Comparison of ENCODE assay signal across 15 cellular contexts in genomic region chr6:144853603-144854002, GRCh38.
DNase-seq lines count a peak whose midpoint lies in the region; ATAC-seq and TF ChIP-seq lines count a peak whose summit lies in the region.
"Had no signal": no experiment of that assay in that cellular context is flagged by ENCODE, and none has a peak within 500 bp of the region (broad histone marks: within the 10 kb centered on the region; RNA-seq: fewer than 3 reads in every experiment).

No MANE protein-coding gene starts in this region.

- peaks cover 3% of the 10 kb centered on the region for H3K36me3 Mint-ChIP-seq in activated CD8-positive, alpha-beta T cell treated with anti-CD3 and anti-CD28 coated beads for 36 hours (ENCODE audit: low read depth)
- H3K36me3 Mint-ChIP-seq in activated CD8-positive, alpha-beta T cell treated with anti-CD3 and anti-CD28 coated beads, Interleukin-2, amount 10 ng/mL, durations not matched to agents 7 days and 5 days (ENCODE audit: low read depth), result peaks cover 22% of the 10 kb centered on the region
- peaks cover 23% of the 10 kb centered on the region for H3K36me3 Mint-ChIP-seq in effector memory CD8-positive, alpha-beta T cell (ENCODE audit: insufficient read depth)
- H3K36me3 Mint-ChIP-seq in stimulated activated effector memory CD8-positive, alpha-beta T cell treated with anti-CD3 and anti-CD28 coated beads, Interleukin-12 subunit alpha, Interleukin-12 subunit beta, amount 100 ng/mL, for 72 hours, result peaks cover 17% of the 10 kb centered on the region

- no peaks in the 10 kb centered on the region for H3K9me3 ChIP-seq in MM.1S (replicated peaks; ENCODE audit: insufficient read depth, low read length)
- H3K9me3 ChIP-seq: BLaER1 treated with 17β-estradiol and CSF1 and Interleukin-3, amounts not matched to agents 10 nM and 100 nM had no signal

- H3K27me3 ChIP-seq in MM.1S (replicated peaks; ENCODE audit: insufficient read depth, low read length), result no peaks in the 10 kb centered on the region
- H3K27me3 ChIP-seq: BLaER1 treated with 17β-estradiol and CSF1 and Interleukin-3, amounts not matched to agents 10 nM and 100 nM had no signal

- H3K4me1 ChIP-seq in MM.1S (ENCODE audit: low read length), result 0 out of 2 replicates have a peak, but pooled peaks cover 5% of the 10 kb centered on the region

- CTCF ChIA-PET in activated CD8-positive, alpha-beta T cell treated with anti-CD3 and anti-CD28 coated beads for 36 hours (lab: Charles Lee), result interaction anchor here (1.4 kb wide), 1 partner anchor 8 kb away, joined by 4 read pairs; no protein-coding TSS in a partner anchor
- CTCF ChIA-PET in activated CD8-positive, alpha-beta T cell treated with anti-CD3 and anti-CD28 coated beads, Interleukin-2, amount 10 ng/mL, durations not matched to agents 7 days and 5 days (lab: Charles Lee), result no interaction called here

- H3K79me2 ChIP-seq in MM.1S (ENCODE audit: low read length), result no peaks in the 10 kb centered on the region

- no peaks in the 10 kb centered on the region for H3K36me3 ChIP-seq in MM.1S (replicated peaks; ENCODE audit: insufficient read depth, low read length)

- H3K4me1 Mint-ChIP-seq in activated CD8-positive, alpha-beta T cell treated with anti-CD3 and anti-CD28 coated beads for 36 hours (ENCODE audit: low read depth), result peaks cover 5% of the 10 kb centered on the region
- H3K4me1 Mint-ChIP-seq in activated CD8-positive, alpha-beta T cell treated with anti-CD3 and anti-CD28 coated beads, Interleukin-2, amount 10 ng/mL, durations not matched to agents 7 days and 5 days (ENCODE audit: low read depth), result no peaks in the 10 kb centered on the region
- peaks cover 3 to 17% of the 10 kb centered on the region in 2 donors for H3K4me1 Mint-ChIP-seq in effector memory CD8-positive, alpha-beta T cell (ENCODE audit: low read depth in 2 of 2)
- H3K4me1 Mint-ChIP-seq in stimulated activated effector memory CD8-positive, alpha-beta T cell treated with anti-CD3 and anti-CD28 coated beads, Interleukin-12 subunit alpha, Interleukin-12 subunit beta, amount 100 ng/mL, for 72 hours, result peaks cover 22% of the 10 kb centered on the region

- POLR2A ChIA-PET in activated CD8-positive, alpha-beta T cell treated with anti-CD3 and anti-CD28 coated beads for 36 hours (lab: Charles Lee), result no interaction called here
- POLR2A ChIA-PET in activated CD8-positive, alpha-beta T cell treated with anti-CD3 and anti-CD28 coated beads, Interleukin-2, amount 10 ng/mL, durations not matched to agents 7 days and 5 days (lab: Charles Lee), result no interaction called here

- H3K9ac ChIP-seq in MM.1S (ENCODE audit: low read length), result no peak overlapping the region
- H3K9ac ChIP-seq: BLaER1 treated with 17β-estradiol and CSF1 and Interleukin-3, amounts not matched to agents 10 nM and 100 nM had no signal

- DNase-seq in activated CD8-positive, alpha-beta T cell treated with anti-CD3 and anti-CD28 coated beads for 36 hours, result no peak
- no peak for DNase-seq in activated CD8-positive, alpha-beta T cell treated with anti-CD3 and anti-CD28 coated beads, Interleukin-2, amount 10 ng/mL, durations not matched to agents 7 days and 5 days
- DNase-seq in MM.1S, result peak; percentile 10
- DNase-seq in effector memory CD8-positive, alpha-beta T cell, result no peak
- DNase-seq in stimulated activated effector memory CD8-positive, alpha-beta T cell treated with anti-CD3 and anti-CD28 coated beads, Interleukin-12 subunit alpha, Interleukin-12 subunit beta, amount 100 ng/mL, for 72 hours (ENCODE audit: low spot score in 2 of 2), result no peak
- DNase-seq in inferior parietal cortex (ENCODE audit: extremely low spot score), result no peak
- no peak for DNase-seq in islet precursor cell
- DNase-seq: NCI-H1092 treated with DMSO at 0.1 percent for 48 hours, NCI-H1694, NCI-H2107, NCI-H345, NCI-H526 treated with DMSO at 0.1 percent for 48 hours, PC-9 had no signal

- no peak overlapping the region for H3K27ac ChIP-seq in MM.1S (ENCODE audit: low read length)
- H3K27ac ChIP-seq: BLaER1 treated with 17β-estradiol and CSF1 and Interleukin-3, amounts not matched to agents 10 nM and 100 nM; PC-9 had no signal

- H4K20me1 ChIP-seq in MM.1S (ENCODE audit: insufficient read depth, low read length), result no peaks in the 10 kb centered on the region
- H4K20me1 ChIP-seq: BLaER1 treated with 17β-estradiol and CSF1 and Interleukin-3, amounts not matched to agents 10 nM and 100 nM had no signal

- no peak overlapping the region for H2AFZ ChIP-seq in MM.1S (ENCODE audit: low read length)
- H2AFZ ChIP-seq: PC-9 had no signal

- H3K9me3 Mint-ChIP-seq in activated CD8-positive, alpha-beta T cell treated with anti-CD3 and anti-CD28 coated beads for 36 hours, result no peaks in the 10 kb centered on the region
- H3K9me3 Mint-ChIP-seq in activated CD8-positive, alpha-beta T cell treated with anti-CD3 and anti-CD28 coated beads, Interleukin-2, amount 10 ng/mL, durations not matched to agents 7 days and 5 days (ENCODE audit: insufficient read depth), result no peaks in the 10 kb centered on the region
- no peaks in the 10 kb centered on the region for H3K9me3 Mint-ChIP-seq in effector memory CD8-positive, alpha-beta T cell
- no peaks in the 10 kb centered on the region for H3K9me3 Mint-ChIP-seq in stimulated activated effector memory CD8-positive, alpha-beta T cell treated with anti-CD3 and anti-CD28 coated beads, Interleukin-12 subunit alpha, Interleukin-12 subunit beta, amount 100 ng/mL, for 72 hours

- H3K4me2 ChIP-seq in MM.1S (ENCODE audit: low read depth, low read length), result no peak overlapping the region
- H3K4me2 ChIP-seq: BLaER1 treated with 17β-estradiol and CSF1 and Interleukin-3, amounts not matched to agents 10 nM and 100 nM; PC-9 had no signal

- peak; percentile 56 for ATAC-seq in activated CD8-positive, alpha-beta T cell treated with anti-CD3 and anti-CD28 coated beads for 36 hours
- ATAC-seq in activated CD8-positive, alpha-beta T cell treated with anti-CD3 and anti-CD28 coated beads, Interleukin-2, amount 10 ng/mL, durations not matched to agents 7 days and 5 days, result no peak
- peak; percentile 58 for ATAC-seq in effector memory CD8-positive, alpha-beta T cell (replicated peaks)
- ATAC-seq in stimulated activated effector memory CD8-positive, alpha-beta T cell treated with anti-CD3 and anti-CD28 coated beads, Interleukin-12 subunit alpha, Interleukin-12 subunit beta, amount 100 ng/mL, for 72 hours, result peak; percentile 82
- ATAC-seq in HG03135 (IDR thresholded peaks at IDR 0.05; ENCODE audit: unreplicated experiment), result no peak

- intact Hi-C loops in activated CD8-positive, alpha-beta T cell treated with anti-CD3 and anti-CD28 coated beads for 36 hours (cut with micrococcal nuclease), result no loop called here

- H3K27ac Mint-ChIP-seq in activated CD8-positive, alpha-beta T cell treated with anti-CD3 and anti-CD28 coated beads for 36 hours, result peak overlapping the region; percentile 27
- H3K27ac Mint-ChIP-seq in activated CD8-positive, alpha-beta T cell treated with anti-CD3 and anti-CD28 coated beads, Interleukin-2, amount 10 ng/mL, durations not matched to agents 7 days and 5 days, result no peak overlapping the region
- peak overlapping the region in 1 of 2 donors; percentile 16 for H3K27ac Mint-ChIP-seq in effector memory CD8-positive, alpha-beta T cell
- H3K27ac Mint-ChIP-seq in stimulated activated effector memory CD8-positive, alpha-beta T cell treated with anti-CD3 and anti-CD28 coated beads, Interleukin-12 subunit alpha, Interleukin-12 subunit beta, amount 100 ng/mL, for 72 hours, result no peak overlapping the region

- H3K9me2 ChIP-seq in MM.1S (replicated peaks; ENCODE audit: insufficient read depth, low read length), result no peaks in the 10 kb centered on the region

- TF ChIP-seq CTCF in activated CD8-positive, alpha-beta T cell treated with anti-CD3 and anti-CD28 coated beads for 36 hours (IDR thresholded peaks at IDR 0.05), result no peak
- TF ChIP-seq CTCF in MM.1S (IDR thresholded peaks at IDR 0.05; ENCODE audit: low read length), result no peak

- H3K27me3 Mint-ChIP-seq in activated CD8-positive, alpha-beta T cell treated with anti-CD3 and anti-CD28 coated beads for 36 hours, result no peaks in the 10 kb centered on the region
- no peaks in the 10 kb centered on the region for H3K27me3 Mint-ChIP-seq in activated CD8-positive, alpha-beta T cell treated with anti-CD3 and anti-CD28 coated beads, Interleukin-2, amount 10 ng/mL, durations not matched to agents 7 days and 5 days (ENCODE audit: low read depth)
- no peaks in the 10 kb centered on the region for H3K27me3 Mint-ChIP-seq in effector memory CD8-positive, alpha-beta T cell

- H3K4me3 ChIP-seq in MM.1S (ENCODE audit: low read length), result no peak overlapping the region
- H3K4me3 ChIP-seq: BLaER1 treated with 17β-estradiol and CSF1 and Interleukin-3, amounts not matched to agents 10 nM and 100 nM; PC-9 had no signal

- no peak overlapping the region for H3K4me3 Mint-ChIP-seq in activated CD8-positive, alpha-beta T cell treated with anti-CD3 and anti-CD28 coated beads for 36 hours
- H3K4me3 Mint-ChIP-seq in activated CD8-positive, alpha-beta T cell treated with anti-CD3 and anti-CD28 coated beads, Interleukin-2, amount 10 ng/mL, durations not matched to agents 7 days and 5 days, result no peak overlapping the region
- H3K4me3 Mint-ChIP-seq in effector memory CD8-positive, alpha-beta T cell, result no peak overlapping the region
- no peak overlapping the region for H3K4me3 Mint-ChIP-seq in stimulated activated effector memory CD8-positive, alpha-beta T cell treated with anti-CD3 and anti-CD28 coated beads, Interleukin-12 subunit alpha, Interleukin-12 subunit beta, amount 100 ng/mL, for 72 hours

- no peaks in the 10 kb centered on the region for H3F3A ChIP-seq in MM.1S (ENCODE audit: insufficient read depth, low read length)

Comparison
In these comparisons a context has a peak if more than half of its experiments do, and no peak if none do; other contexts are left out.
1. ATAC-seq: peak in activated CD8-positive, alpha-beta T cell treated with anti-CD3 and anti-CD28 coated beads for 36 hours (single experiment), effector memory CD8-positive, alpha-beta T cell (single experiment) and stimulated activated effector memory CD8-positive, alpha-beta T cell treated with anti-CD3 and anti-CD28 coated beads, Interleukin-12 subunit alpha, Interleukin-12 subunit beta, amount 100 ng/mL, for 72 hours (single experiment); none in activated CD8-positive, alpha-beta T cell treated with anti-CD3 and anti-CD28 coated beads, Interleukin-2, amount 10 ng/mL, durations not matched to agents 7 days and 5 days (single experiment) and HG03135 (single experiment).